18 cellular contexts compared by ENCODE assay signal in the genomic region with DNA sequence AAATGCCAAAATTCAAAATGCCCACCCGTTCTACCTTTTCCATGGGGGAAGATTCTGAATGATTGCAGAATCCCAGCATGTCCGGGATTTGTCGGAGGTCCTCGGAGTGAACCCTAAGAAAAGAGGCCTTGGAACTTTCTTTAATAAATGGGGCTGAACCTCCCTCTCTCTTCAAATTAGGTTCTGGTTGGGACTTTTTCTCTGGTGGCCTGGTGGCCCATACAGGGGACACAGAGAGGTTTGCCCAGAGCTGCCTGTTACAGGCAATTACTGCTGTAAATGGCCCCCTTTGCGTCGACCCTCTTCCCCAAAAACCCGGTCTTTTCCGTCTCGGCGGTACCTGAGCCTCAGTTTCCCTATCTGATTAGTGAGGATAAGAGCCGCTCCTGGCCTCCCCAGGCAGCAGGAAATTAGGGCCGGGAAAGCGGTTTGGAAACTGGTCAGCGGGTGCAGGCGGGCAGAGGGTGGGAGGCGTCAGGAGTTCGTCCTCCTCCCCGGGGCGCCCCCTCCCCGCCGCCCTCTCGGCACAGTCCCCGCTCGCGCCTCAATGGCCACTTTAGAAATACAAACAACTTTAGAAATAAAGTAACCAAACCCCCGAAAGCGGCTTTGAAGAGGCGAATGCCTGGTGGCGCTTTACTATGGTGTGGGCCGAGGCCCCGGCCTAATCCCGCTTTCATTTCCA. TPM values are rescaled to one million over a fixed set of nuclear protein-coding genes. Genes with fewer than 3 reads are reported as not detected.
A peak's percentile ranks its signal among the peaks of the same experiment; 100 is the strongest.
DNase-seq lines count a peak whose midpoint lies in the region; ATAC-seq and TF ChIP-seq lines count a peak whose summit lies in the region.
"Had no signal": no experiment of that assay in that cellular context is flagged by ENCODE, and none has a peak within 500 bp of the region (broad histone marks: within the 10 kb centered on the region; RNA-seq: fewer than 3 reads in every experiment).

No MANE protein-coding gene starts in this region.

- no peaks in the 10 kb centered on the region for H3K79me1 ChIP-seq in mesenchymal stem cell (replicated peaks; ENCODE audit: low read length, poor library complexity, severe bottlenecking)

- no peak overlapping the region for H3K9ac ChIP-seq in mesenchymal stem cell (ENCODE audit: low read length)

- H3K27me3 ChIP-seq in cardiac muscle cell: peaks cover 100% of the 10 kb centered on the region
- peaks cover 93 to 94% of the 10 kb centered on the region in 2 experiments for H3K27me3 ChIP-seq in mesenchymal stem cell (ENCODE audit: control insufficient read depth in 1 of 2, insufficient read depth in 1 of 2, low read length in 2 of 2)
- H3K27me3 ChIP-seq in thymus (ENCODE audit: control insufficient read depth, insufficient read depth): peaks cover 33% of the 10 kb centered on the region

- DNase-seq in cardiac muscle cell (ENCODE audit: low read depth in 1 of 2, low spot score in 1 of 2) (no peak), Right ventricle myocardium inferior (ENCODE audit: missing footprints) (no peak), WTC11 (ENCODE audit: low spot score) (no peak), mesenchymal stem cell (no peak), posterior cingulate gyrus (no peak), NOMO-1 treated with DMSO at 0.1 percent for 48 hours (lab: John Stamatoyannopoulos, UW; ENCODE audit: unreplicated experiment) (no peak)
- DNase-seq: activated CD4-positive, alpha-beta T cell treated with anti-CD3 and anti-CD28 coated beads, Interleukin-2, amount 10 ng/mL, durations not matched to agents 24 days and 14 days; activated T-cell treated with anti-CD3 and anti-CD28 coated beads, Interleukin-2, amount 50 U/mL, for 4 hours; effector memory CD8-positive, alpha-beta T cell; NCI-H2107; stimulated activated CD4-positive, alpha-beta T cell treated with anti-CD3 and anti-CD28 coated beads, Interleukin-2, amount 100 ng/mL, for 24 hours; T-helper 1 cell had no signal

- no peaks in the 10 kb centered on the region for H3K9me3 ChIP-seq in cardiac muscle cell (ENCODE audit: low read depth)
- no peaks in the 10 kb centered on the region for H3K9me3 ChIP-seq in mesenchymal stem cell (ENCODE audit: control insufficient read depth, low read length)
- no peaks in the 10 kb centered on the region for H3K9me3 ChIP-seq in thymus (ENCODE audit: control insufficient read depth)
- H3K9me3 ChIP-seq: HAP-1 had no signal

- CTCF ChIA-PET in WTC11 (lab: Charles Lee): interaction anchor here (0.7 to 2.7 kb wide), 9 partner anchors 7 to 177 kb away, joined by 3 to 11 read pairs (median 3); no protein-coding TSS in a partner anchor

- H3K36me3 Mint-ChIP-seq in WTC11: no peaks in the 10 kb centered on the region

- H3K9me3 Mint-ChIP-seq in WTC11: no peaks in the 10 kb centered on the region
- H3K9me3 Mint-ChIP-seq: activated CD4-positive, alpha-beta T cell treated with anti-CD3 and anti-CD28 coated beads, Interleukin-2, amount 10 ng/mL, durations not matched to agents 24 days and 14 days; activated T-cell treated with anti-CD3 and anti-CD28 coated beads, Interleukin-2, amount 50 U/mL, for 4 hours; effector memory CD8-positive, alpha-beta T cell had no signal

- H4K8ac ChIP-seq in mesenchymal stem cell (ENCODE audit: low read length): no peak overlapping the region

- no peak overlapping the region for H3K18ac ChIP-seq in mesenchymal stem cell (ENCODE audit: low read depth in 1 of 2, low read length in 2 of 2)

- intact Hi-C loops in Right ventricle myocardium inferior (cut with DNase I): no loop called here
- intact Hi-C loops in posterior cingulate gyrus (cut with DNase I): no loop called here

- no peak overlapping the region for H3K23ac ChIP-seq in mesenchymal stem cell (ENCODE audit: low read length in 2 of 2)

- H3K14ac ChIP-seq in mesenchymal stem cell (ENCODE audit: low read length in 2 of 2): no peak overlapping the region

- peaks cover 14% of the 10 kb centered on the region for H3K4me1 ChIP-seq in cardiac muscle cell (ENCODE audit: low read depth)
- peaks cover 13% of the 10 kb centered on the region for H3K4me1 ChIP-seq in mesenchymal stem cell (ENCODE audit: control insufficient read depth, insufficient read depth, low read depth, low read length)
- H3K4me1 ChIP-seq in thymus (ENCODE audit: control insufficient read depth, insufficient read depth, low read length): peaks cover 55% of the 10 kb centered on the region
- H3K4me1 ChIP-seq: HAP-1 had no signal

- no peak overlapping the region for H2BK120ac ChIP-seq in mesenchymal stem cell (ENCODE audit: low read depth, low read length)

- H4K91ac ChIP-seq in mesenchymal stem cell (ENCODE audit: low read length): no peak overlapping the region

- H3K4me3 ChIP-seq in cardiac muscle cell (peak overlapping the region; percentile 11), mesenchymal stem cell (ENCODE audit: insufficient read depth in 1 of 2, low read depth in 1 of 2, low read length in 2 of 2) (no peak overlapping the region), thymus (ENCODE audit: low read length) (peak overlapping the region; percentile 57)
- H3K4me3 ChIP-seq: HAP-1, lung had no signal

- no peaks in the 10 kb centered on the region for H3K36me3 ChIP-seq in cardiac muscle cell
- H3K36me3 ChIP-seq in mesenchymal stem cell (ENCODE audit: control insufficient read depth in 1 of 2, insufficient read depth in 2 of 2, low read depth in 1 of 2, low read length in 2 of 2): no peaks in the 10 kb centered on the region
- H3K36me3 ChIP-seq in thymus (ENCODE audit: control insufficient read depth, insufficient read depth): no peaks in the 10 kb centered on the region
- H3K36me3 ChIP-seq: HAP-1 had no signal

- peaks cover 99% of the 10 kb centered on the region for H3K27me3 Mint-ChIP-seq in WTC11 (ENCODE audit: low read depth)

- peak overlapping the region; percentile 48 for H3K4me3 Mint-ChIP-seq in WTC11
- H3K4me3 Mint-ChIP-seq: activated CD4-positive, alpha-beta T cell treated with anti-CD3 and anti-CD28 coated beads, Interleukin-2, amount 10 ng/mL, durations not matched to agents 24 days and 14 days; effector memory CD8-positive, alpha-beta T cell had no signal

- POLR2A ChIA-PET in WTC11 (lab: Charles Lee): interaction anchor here (0.5 to 0.6 kb wide), 2 partner anchors 35 to 1742 kb away, joined by 3 to 4 read pairs; no protein-coding TSS in a partner anchor

- no peak overlapping the region for H2AK5ac ChIP-seq in mesenchymal stem cell (ENCODE audit: low read length, severe bottlenecking)

- WGBS in mesenchymal stem cell: 3% methylated on average over 27 of the region's 32 CpGs
- 5% methylated on average over 32 of the region's 32 CpGs for WGBS in thymus

- no peak overlapping the region for H2AFZ ChIP-seq in mesenchymal stem cell (ENCODE audit: low read depth, low read length)

- TF ChIP-seq CTCF in cardiac muscle cell (IDR thresholded peaks at IDR 0.05; ENCODE audit: low read depth, low read length) (no peak), WTC11 (IDR thresholded peaks at IDR 0.05) (no peak)

- no peak overlapping the region for H3K4ac ChIP-seq in mesenchymal stem cell (ENCODE audit: low read depth in 1 of 2, low read length in 2 of 2)

- ATAC-seq in Right ventricle myocardium inferior (no peak), WTC11 (no peak), GM21367 (IDR thresholded peaks at IDR 0.05; ENCODE audit: unreplicated experiment) (no peak)
- ATAC-seq: activated T-cell treated with anti-CD3 and anti-CD28 coated beads, Interleukin-2, amount 50 U/mL, for 4 hours; effector memory CD8-positive, alpha-beta T cell had no signal

- no peak overlapping the region for H2BK5ac ChIP-seq in mesenchymal stem cell (ENCODE audit: low read depth, low read length, poor library complexity, severe bottlenecking)

- no peak overlapping the region for H2BK12ac ChIP-seq in mesenchymal stem cell (ENCODE audit: low read length in 2 of 2)

- no peak overlapping the region for H2BK15ac ChIP-seq in mesenchymal stem cell (ENCODE audit: low read depth, poor library complexity, severe bottlenecking)

- peak overlapping the region; percentile 33 for H3K4me2 ChIP-seq in mesenchymal stem cell (ENCODE audit: low read length, poor library complexity, severe bottlenecking)

- peaks cover 71% of the 10 kb centered on the region for H3K4me1 Mint-ChIP-seq in WTC11

- H3K27ac Mint-ChIP-seq in WTC11: no peak overlapping the region
- H3K27ac Mint-ChIP-seq: activated CD4-positive, alpha-beta T cell treated with anti-CD3 and anti-CD28 coated beads, Interleukin-2, amount 10 ng/mL, durations not matched to agents 24 days and 14 days; effector memory CD8-positive, alpha-beta T cell had no signal

- H3K27ac ChIP-seq in cardiac muscle cell (no peak overlapping the region), mesenchymal stem cell (ENCODE audit: low read length, poor library complexity, severe bottlenecking) (no peak overlapping the region), thymus (ENCODE audit: low read depth) (peak overlapping the region; percentile 55)

TF ChIP-seq in WTC11, 78 proteins besides CTCF, POLR2A, EP300 and RAD21 (continues in another document):
- TF ChIP-seq, protein P1, sequence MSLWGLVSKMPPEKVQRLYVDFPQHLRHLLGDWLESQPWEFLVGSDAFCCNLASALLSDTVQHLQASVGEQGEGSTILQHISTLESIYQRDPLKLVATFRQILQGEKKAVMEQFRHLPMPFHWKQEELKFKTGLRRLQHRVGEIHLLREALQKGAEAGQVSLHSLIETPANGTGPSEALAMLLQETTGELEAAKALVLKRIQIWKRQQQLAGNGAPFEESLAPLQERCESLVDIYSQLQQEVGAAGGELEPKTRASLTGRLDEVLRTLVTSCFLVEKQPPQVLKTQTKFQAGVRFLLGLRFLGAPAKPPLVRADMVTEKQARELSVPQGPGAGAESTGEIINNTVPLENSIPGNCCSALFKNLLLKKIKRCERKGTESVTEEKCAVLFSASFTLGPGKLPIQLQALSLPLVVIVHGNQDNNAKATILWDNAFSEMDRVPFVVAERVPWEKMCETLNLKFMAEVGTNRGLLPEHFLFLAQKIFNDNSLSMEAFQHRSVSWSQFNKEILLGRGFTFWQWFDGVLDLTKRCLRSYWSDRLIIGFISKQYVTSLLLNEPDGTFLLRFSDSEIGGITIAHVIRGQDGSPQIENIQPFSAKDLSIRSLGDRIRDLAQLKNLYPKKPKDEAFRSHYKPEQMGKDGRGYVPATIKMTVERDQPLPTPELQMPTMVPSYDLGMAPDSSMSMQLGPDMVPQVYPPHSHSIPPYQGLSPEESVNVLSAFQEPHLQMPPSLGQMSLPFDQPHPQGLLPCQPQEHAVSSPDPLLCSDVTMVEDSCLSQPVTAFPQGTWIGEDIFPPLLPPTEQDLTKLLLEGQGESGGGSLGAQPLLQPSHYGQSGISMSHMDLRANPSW (CRISPR knock-in tag; conservative IDR thresholded peaks at IDR 0.05; ENCODE audit: low read depth): no peak

RNA-seq across cellular contexts. Expression of a gene that starts 15.6 kb away (rescaled TPM):
- total RNA-seq in cardiac muscle cell (not detected in 2 replicates), Right ventricle myocardium inferior (not detected), WTC11 (2021) (0.24 to 0.73 TPM (median 0.37 TPM) in 3 replicates)
- polyA plus RNA-seq in cardiac muscle cell (not detected in 2 replicates), thymus (0.11 TPM)
- polyA plus RNA-seq in mesenchymal stem cell (2013, experiment 1 of 2): not detected
- not detected for polyA plus RNA-seq in mesenchymal stem cell (2013, experiment 2 of 2)
- total RNA-seq: activated CD4-positive, alpha-beta T cell treated with anti-CD3 and anti-CD28 coated beads, Interleukin-2, amount 10 ng/mL, durations not matched to agents 24 days and 14 days; activated T-cell treated with anti-CD3 and anti-CD28 coated beads, Interleukin-2, amount 50 U/mL, for 4 hours; M059J; omental fat pad had no signal
- polyA plus RNA-seq: lung had no signal

Comparison
In these comparisons a context has a peak if more than half of its experiments do, and no peak if none do; other contexts are left out.
1. H3K4me3 ChIP-seq: peak in cardiac muscle cell (single experiment) and thymus (single experiment); none in mesenchymal stem cell (0 of 2).